ENCODE assay signal across 9 cellular contexts in the genomic region with DNA sequence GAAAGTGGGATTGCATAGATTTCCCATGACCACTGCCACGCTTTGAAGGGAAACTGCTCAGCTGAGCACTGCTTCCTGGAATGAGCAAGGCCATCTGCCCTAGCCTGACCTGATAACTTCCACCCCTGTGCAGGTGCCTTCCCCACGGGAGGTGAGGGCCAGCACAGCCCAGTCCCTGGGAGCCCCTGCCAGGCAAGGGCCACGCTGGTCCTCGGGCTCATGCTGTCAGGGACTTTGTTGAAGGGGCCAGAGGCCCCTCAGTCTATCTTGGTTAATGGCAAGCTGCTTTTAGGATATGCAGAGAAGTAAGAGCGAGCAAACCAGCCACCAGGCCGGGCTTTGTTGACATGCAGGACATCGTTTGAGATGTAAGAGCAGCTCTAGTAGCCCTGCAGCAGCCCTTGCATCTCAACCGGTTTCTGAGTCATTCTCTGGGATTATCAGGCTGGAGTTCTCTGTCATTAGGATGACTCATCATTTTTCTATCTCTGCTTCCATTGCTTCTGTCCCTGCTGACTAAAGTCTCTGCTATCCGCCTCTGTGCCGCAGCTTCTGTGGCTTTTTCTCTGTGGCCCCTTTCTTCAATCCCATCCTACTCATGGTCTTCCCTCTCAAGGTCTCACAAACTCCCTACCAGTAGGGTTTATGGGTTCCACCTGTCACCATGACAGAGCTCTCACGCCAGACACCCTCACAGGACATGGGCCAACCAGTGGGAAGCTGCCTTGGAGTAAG. TPM values are rescaled to one million over a fixed set of nuclear protein-coding genes. Genes with fewer than 3 reads are reported as not detected.
DNase-seq lines count a peak whose midpoint lies in the region; ATAC-seq, FAIRE-seq and TF ChIP-seq lines count a peak whose summit lies in the region.
"Had no signal": no experiment of that assay in that cellular context is flagged by ENCODE, and none has a peak within 500 bp of the region (broad histone marks: within the 10 kb centered on the region; RNA-seq: fewer than 3 reads in every experiment).

No MANE protein-coding gene starts in this region.

- peaks cover 8% of the 10 kb centered on the region; the same call in 1 of the 2 replicates for H3K9me3 Mint-ChIP-seq in WTC11

- H3K27ac Mint-ChIP-seq in WTC11, result no peak overlapping the region

- FAIRE-seq in bronchial epithelial cell (lab: Jason Lieb, UNC), result peak; percentile 40
- FAIRE-seq: GM18507 had no signal

- TF ChIP-seq CTCF in bronchial epithelial cell (IDR thresholded peaks at IDR 0.05; ENCODE audit: insufficient read depth, low read length, severe bottlenecking), result no peak
- no peak for TF ChIP-seq CTCF in WTC11 (IDR thresholded peaks at IDR 0.05)

- CTCF ChIA-PET in WTC11 (lab: Charles Lee), result no interaction called here

- 56 to 63% methylated on average over 9 to 10 of the region's 11 CpGs for WGBS in mesodermal cell (ENCODE audit: insufficient coverage in 2 of 2), 2 experiments

- H3K4me3 Mint-ChIP-seq in WTC11, result no peak overlapping the region

- no peaks in the 10 kb centered on the region for H3K9me3 ChIP-seq in mesodermal cell (ENCODE audit: control insufficient read depth, low read length)

- H3K4me3 ChIP-seq in bronchial epithelial cell (ENCODE audit: low read depth, low read length), result no peak overlapping the region
- H3K4me3 ChIP-seq in mesodermal cell (ENCODE audit: extremely low read depth, insufficient read depth, low read length, poor library complexity, severe bottlenecking), result no peak overlapping the region

- ATAC-seq in WTC11, result no peak; the same call in 1 of the 2 replicates
- no peak for ATAC-seq in GM19452 (IDR thresholded peaks at IDR 0.05; ENCODE audit: unreplicated experiment)

- H3K27me3 ChIP-seq in bronchial epithelial cell (ENCODE audit: control insufficient read depth, insufficient read depth, low read length), result no peaks in the 10 kb centered on the region

- DNase-seq in CMK (ENCODE audit: low read depth), result peak; percentile 26
- peak; percentile 94 for DNase-seq in M059J (ENCODE audit: low read depth)
- DNase-seq in bronchial epithelial cell (ENCODE audit: low read depth), result peak; percentile 96
- no peak for DNase-seq in NCI-H1694 treated with DMSO at 0.1 percent for 48 hours (lab: John Stamatoyannopoulos, UW)
- DNase-seq in WTC11 (ENCODE audit: low spot score), result no peak
- DNase-seq in SK-N-DZ (ENCODE audit: low spot score), result no peak

- peak overlapping the region; percentile 94 for H3K27ac ChIP-seq in mesodermal cell (ENCODE audit: low read depth, low read length, severe bottlenecking)

- H3K36me3 Mint-ChIP-seq in WTC11, result peaks cover 4% of the 10 kb centered on the region

- H3K4me1 ChIP-seq in mesodermal cell (ENCODE audit: control insufficient read depth, insufficient read depth, low read length, poor library complexity, severe bottlenecking), result peaks cover 20% of the 10 kb centered on the region

- no peaks in the 10 kb centered on the region; the same call in 1 of the 2 replicates for H3K27me3 Mint-ChIP-seq in WTC11 (ENCODE audit: low read depth)

- H3K4me1 Mint-ChIP-seq in WTC11, result peaks cover 9% of the 10 kb centered on the region

- POLR2A ChIA-PET in WTC11 (lab: Charles Lee), result interaction anchor here (0.7 kb wide), 1 partner anchor 168 kb away, joined by 4 read pairs; no protein-coding TSS in a partner anchor

- H3K36me3 ChIP-seq in bronchial epithelial cell (ENCODE audit: control insufficient read depth, insufficient read depth, low read length) (no peaks in the 10 kb centered on the region), mesodermal cell (ENCODE audit: control insufficient read depth, insufficient read depth, low read length) (no peaks in the 10 kb centered on the region)

TF ChIP-seq in WTC11, 78 proteins besides CTCF, POLR2A, EP300 and RAD21:
- TF ChIP-seq ZNF671 (CRISPR knock-in tag; IDR thresholded peaks at IDR 0.05) (no peak), SP1 (CRISPR knock-in tag; conservative IDR thresholded peaks at IDR 0.05) (no peak), NFYB (CRISPR knock-in tag; conservative IDR thresholded peaks at IDR 0.05; ENCODE audit: low read depth) (no peak), ZBTB21 (CRISPR knock-in tag; IDR thresholded peaks at IDR 0.05; ENCODE audit: borderline replicate concordance) (no peak), ELF4 (CRISPR knock-in tag; IDR thresholded peaks at IDR 0.05; ENCODE audit: low read depth) (no peak), CBFB (CRISPR knock-in tag; IDR thresholded peaks at IDR 0.05; ENCODE audit: low read depth) (no peak), TEAD4 (CRISPR knock-in tag; IDR thresholded peaks at IDR 0.05) (no peak)
- TF ChIP-seq, protein P1, sequence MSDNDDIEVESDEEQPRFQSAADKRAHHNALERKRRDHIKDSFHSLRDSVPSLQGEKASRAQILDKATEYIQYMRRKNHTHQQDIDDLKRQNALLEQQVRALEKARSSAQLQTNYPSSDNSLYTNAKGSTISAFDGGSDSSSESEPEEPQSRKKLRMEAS (CRISPR knock-in tag; IDR thresholded peaks at IDR 0.05), result no peak
- TF ChIP-seq, protein P2, sequence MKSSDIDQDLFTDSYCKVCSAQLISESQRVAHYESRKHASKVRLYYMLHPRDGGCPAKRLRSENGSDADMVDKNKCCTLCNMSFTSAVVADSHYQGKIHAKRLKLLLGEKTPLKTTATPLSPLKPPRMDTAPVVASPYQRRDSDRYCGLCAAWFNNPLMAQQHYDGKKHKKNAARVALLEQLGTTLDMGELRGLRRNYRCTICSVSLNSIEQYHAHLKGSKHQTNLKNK (CRISPR knock-in tag; IDR thresholded peaks at IDR 0.05), result no peak
- TF ChIP-seq, protein P3, sequence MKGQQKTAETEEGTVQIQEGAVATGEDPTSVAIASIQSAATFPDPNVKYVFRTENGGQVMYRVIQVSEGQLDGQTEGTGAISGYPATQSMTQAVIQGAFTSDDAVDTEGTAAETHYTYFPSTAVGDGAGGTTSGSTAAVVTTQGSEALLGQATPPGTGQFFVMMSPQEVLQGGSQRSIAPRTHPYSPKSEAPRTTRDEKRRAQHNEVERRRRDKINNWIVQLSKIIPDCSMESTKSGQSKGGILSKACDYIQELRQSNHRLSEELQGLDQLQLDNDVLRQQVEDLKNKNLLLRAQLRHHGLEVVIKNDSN (CRISPR knock-in tag; IDR thresholded peaks at IDR 0.05), result no peak

RNA-seq across cellular contexts. Expression of a gene that starts 30.6 kb away (rescaled TPM):
- 0.12 and 0.52 TPM in 2 replicates for total RNA-seq in M059J (2014; rRNA removed; shearing (Covaris generic))
- total RNA-seq in bronchial epithelial cell (not detected in 2 replicates), WTC11 (2021) (63.0 to 70.6 TPM (median 64.4 TPM) in 3 replicates)
- 11.5 TPM for polyA plus RNA-seq in mesodermal cell (2013, experiment 1 of 2)
- 9.9 TPM for polyA plus RNA-seq in mesodermal cell (2013, experiment 2 of 2)
- polyA plus RNA-seq in SK-N-DZ (2014; cell fraction: cytosol; rRNA removed), result 0.05 TPM in 1 of 2 replicates, not detected in the other
- polyA plus RNA-seq in SK-N-DZ (2014; cell fraction: nucleus; rRNA removed), result not detected in 2 replicates

Comparison
In these comparisons a context has a peak if more than half of its experiments do, and no peak if none do; other contexts are left out.
1. DNase-seq: peak in CMK (single experiment), M059J (single experiment) and bronchial epithelial cell (single experiment); none in NCI-H1694 treated with DMSO at 0.1 percent for 48 hours (single experiment), WTC11 (single experiment) and SK-N-DZ (single experiment).
2. RNA of a gene that starts 30.6 kb away (total RNA-seq): 63.0 to 70.6 TPM in WTC11; 0.12 to 0.52 TPM in M059J and not detected in bronchial epithelial cell; every median in the first group is over 10 times any median in the second.